Comparison of ENCODE assay signal across 8 cellular contexts in genomic region chr5:147223951-147224791, GRCh38. TPM values are rescaled to one million over a fixed set of nuclear protein-coding genes. Genes with fewer than 3 reads are reported as not detected.
A peak's percentile ranks its signal among the peaks of the same experiment; 100 is the strongest.
DNase-seq lines count a peak whose midpoint lies in the region; ATAC-seq and TF ChIP-seq lines count a peak whose summit lies in the region.

No MANE protein-coding gene starts in this region.

- H4K5ac ChIP-seq in mesendoderm (ENCODE audit: low read length): no peak overlapping the region

- H3K4me3 ChIP-seq in HFF-Myc (replicated peaks; ENCODE audit: low read depth, low read length): no peak overlapping the region
- no peak overlapping the region for H3K4me3 ChIP-seq in mesendoderm (ENCODE audit: low read length)

- ATAC-seq in HG02840 (IDR thresholded peaks at IDR 0.05; ENCODE audit: low FRiP score, unreplicated experiment) (no peak), HG03565 (IDR thresholded peaks at IDR 0.05; ENCODE audit: unreplicated experiment) (no peak), HG03520 (IDR thresholded peaks at IDR 0.05; ENCODE audit: unreplicated experiment) (no peak)

- H3K56ac ChIP-seq in mesendoderm (ENCODE audit: low read length): no peak overlapping the region

- no peak overlapping the region for H2BK15ac ChIP-seq in mesendoderm (replicated peaks; ENCODE audit: low read depth)

- peak; percentile 57 for DNase-seq in EH (ENCODE audit: low read depth)
- peak; percentile 6 for DNase-seq in HFF-Myc (ENCODE audit: extremely low read depth, low read depth)
- DNase-seq in NCI-H82 treated with DMSO at 0.1 percent for 48 hours (lab: John Stamatoyannopoulos, UW; ENCODE audit: unreplicated experiment): peak; percentile 42
- DNase-seq in dermis blood vessel endothelial cell: peak; percentile 76
- peak; percentile 59 for DNase-seq in mesendoderm

- WGBS in mesendoderm (ENCODE audit: extremely low coverage, insufficient coverage, low lambda C conversion rate): no CpG with 5 or more reads among the region's 3 CpGs

- peak; percentile 43 for TF ChIP-seq CTCF in HFF-Myc (IDR thresholded peaks at IDR 0.05; ENCODE audit: low read depth, low read length, missing control alignments)

- no peak overlapping the region for H3K4ac ChIP-seq in mesendoderm (ENCODE audit: low read depth, low read length)

- no peaks in the 10 kb centered on the region for H3K4me1 ChIP-seq in mesendoderm (ENCODE audit: control insufficient read depth, low read depth, low read length)

- H3K27me3 ChIP-seq in mesendoderm (ENCODE audit: insufficient read depth, low read length, poor library complexity): peaks cover 2% of the 10 kb centered on the region

- no peaks in the 10 kb centered on the region for H3K79me2 ChIP-seq in mesendoderm (ENCODE audit: control insufficient read depth, insufficient read depth, low read length)

- H3K27ac ChIP-seq in mesendoderm (ENCODE audit: low read depth, low read length): no peak overlapping the region

- no peak overlapping the region for H2AK5ac ChIP-seq in mesendoderm (ENCODE audit: low read length)

- H3K23ac ChIP-seq in mesendoderm (ENCODE audit: low read length): no peak overlapping the region

- H3K36me3 ChIP-seq in mesendoderm (ENCODE audit: control insufficient read depth, insufficient read depth, low read length): no peaks in the 10 kb centered on the region

- H3K79me1 ChIP-seq in mesendoderm (ENCODE audit: low read length): no peaks in the 10 kb centered on the region

- H2BK120ac ChIP-seq in mesendoderm (ENCODE audit: low read depth, low read length): no peak overlapping the region

- no peak overlapping the region for H3K4me2 ChIP-seq in mesendoderm (ENCODE audit: low read length)

- H4K8ac ChIP-seq in mesendoderm (ENCODE audit: low read depth, low read length): no peak overlapping the region

- no peak overlapping the region for H3K18ac ChIP-seq in mesendoderm (ENCODE audit: low read length)

- H2BK5ac ChIP-seq in mesendoderm (ENCODE audit: low read length): no peak overlapping the region

- no peak overlapping the region for H3K9ac ChIP-seq in mesendoderm (ENCODE audit: low read length)

RNA-seq across cellular contexts. Expression of gene STK32A, which starts 10.7 kb away (rescaled TPM):
- not detected in 2 replicates for total RNA-seq in dermis blood vessel endothelial cell
- polyA plus RNA-seq in mesendoderm (2013, experiment 1 of 2): 1.6 TPM
- polyA plus RNA-seq in mesendoderm (2013, experiment 2 of 2): 1.3 TPM

Comparison
In these comparisons a context has a peak if more than half of its experiments do, and no peak if none do; other contexts are left out.
1. DNase-seq: peak in every context shown above with its lines; median percentile 76 in dermis blood vessel endothelial cell; 59 in mesendoderm; 57 in EH; 42 in NCI-H82 treated with DMSO at 0.1 percent for 48 hours; 6 in HFF-Myc.